ENCODE assay signal across 8 cellular contexts in genomic region chr3:187714404-187714979, GRCh38. TPM values are rescaled to one million over a fixed set of nuclear protein-coding genes. Genes with fewer than 3 reads are reported as not detected.
DNase-seq lines count a peak whose midpoint lies in the region; ATAC-seq and TF ChIP-seq lines count a peak whose summit lies in the region.

No MANE protein-coding gene starts in this region.

- H3K4me3 Mint-ChIP-seq in CD14-positive monocyte: no peak overlapping the region

- WGBS in lower leg skin, 2 donors: 23 to 26% methylated on average over 4 of the region's 4 CpGs

- no peaks in the 10 kb centered on the region for H3K9me3 Mint-ChIP-seq in CD14-positive monocyte

- intact Hi-C loops in CD14-positive monocyte (cut with micrococcal nuclease) (loop anchor here in 1 of 2 donors (10.0 kb wide), 1 partner anchor 400 kb away; no protein-coding TSS in a partner anchor), lower leg skin (cut with DNase I; ENCODE audit: low total_unique reads) (no loop called here)

- DNase-seq in CD14-positive monocyte (ENCODE audit: low spot score) (peak; percentile 66), NCI-H510A (lab: John Stamatoyannopoulos, UW) (peak; percentile 26), choroid plexus epithelial cell (ENCODE audit: low read depth) (peak; percentile 88), lower leg skin (ENCODE audit: low spot score in 2 of 2) (peak; percentile 80 to 90)
- peak; percentile 55 for DNase-seq in activated CD4-positive, alpha-beta T cell treated with anti-CD3 and anti-CD28 coated beads for 1 hour
- peak; percentile 14 for DNase-seq in stimulated activated CD8-positive, alpha-beta memory T cell treated with anti-CD3 and anti-CD28 coated beads, Interleukin-15, amount 100 ng/mL, for 24 hours (ENCODE audit: low read depth)

- no peaks in the 10 kb centered on the region for H3K36me3 Mint-ChIP-seq in CD14-positive monocyte

- TF ChIP-seq CTCF in CD14-positive monocyte (IDR thresholded peaks at IDR 0.05): peak; percentile 93
- peak; percentile 99 for TF ChIP-seq CTCF in choroid plexus epithelial cell (conservative IDR thresholded peaks at IDR 0.05; ENCODE audit: low read depth, low read length)
- TF ChIP-seq CTCF in lower leg skin (IDR thresholded peaks at IDR 0.05): peak in 1 of 3 donors; percentile 73

- peak; percentile 90 for ATAC-seq in GM19328 (IDR thresholded peaks at IDR 0.05; ENCODE audit: unreplicated experiment)
- peak; percentile 90 for ATAC-seq in HG03442 (IDR thresholded peaks at IDR 0.05; ENCODE audit: unreplicated experiment)

- no peaks in the 10 kb centered on the region for H3K27me3 Mint-ChIP-seq in CD14-positive monocyte (ENCODE audit: low read depth in 3 of 3)

- H3K4me1 Mint-ChIP-seq in CD14-positive monocyte: peaks cover 7% of the 10 kb centered on the region

- TF ChIP-seq POLR2A in lower leg skin (IDR thresholded peaks at IDR 0.05): no peak

- H3K4me3 ChIP-seq in choroid plexus epithelial cell (ENCODE audit: low read depth, low read length) (no peak overlapping the region), lower leg skin (ENCODE audit: low read depth, poor library complexity, severe bottlenecking) (no peak overlapping the region)

- H3K27ac Mint-ChIP-seq in CD14-positive monocyte: peak overlapping the region in 2 of 7 donors; percentile 12 to 45

RNA-seq across cellular contexts. Expression of gene RTP2, which starts 12.1 kb away (rescaled TPM):
- not detected for polyA plus RNA-seq in CD14-positive monocyte
- total RNA-seq in lower leg skin: not detected

RNA-seq across cellular contexts. Expression of gene BCL6, which starts 30.8 kb away (rescaled TPM):
- 10 to 100 TPM; 33.2 to 34.9 TPM for polyA plus RNA-seq in CD14-positive monocyte
- total RNA-seq in lower leg skin: 100 to 1,000 TPM; 193 to 441 (median 282) TPM

RNA-seq across cellular contexts. Expression of gene SST, which starts 44.3 kb away (rescaled TPM):
- polyA plus RNA-seq in CD14-positive monocyte: not detected
- total RNA-seq in lower leg skin: not detected

Comparison
In these comparisons a context has a peak if more than half of its experiments do, and no peak if none do; other contexts are left out.
1. DNase-seq: peak in every context shown above with its lines; median percentile 88 in choroid plexus epithelial cell; 85 in lower leg skin; 66 in CD14-positive monocyte; 55 in activated CD4-positive, alpha-beta T cell treated with anti-CD3 and anti-CD28 coated beads for 1 hour; 26 in NCI-H510A; 14 in stimulated activated CD8-positive, alpha-beta memory T cell treated with anti-CD3 and anti-CD28 coated beads, Interleukin-15, amount 100 ng/mL, for 24 hours.